Comparison of ENCODE assay signal across 23 cellular contexts in the genomic region with DNA sequence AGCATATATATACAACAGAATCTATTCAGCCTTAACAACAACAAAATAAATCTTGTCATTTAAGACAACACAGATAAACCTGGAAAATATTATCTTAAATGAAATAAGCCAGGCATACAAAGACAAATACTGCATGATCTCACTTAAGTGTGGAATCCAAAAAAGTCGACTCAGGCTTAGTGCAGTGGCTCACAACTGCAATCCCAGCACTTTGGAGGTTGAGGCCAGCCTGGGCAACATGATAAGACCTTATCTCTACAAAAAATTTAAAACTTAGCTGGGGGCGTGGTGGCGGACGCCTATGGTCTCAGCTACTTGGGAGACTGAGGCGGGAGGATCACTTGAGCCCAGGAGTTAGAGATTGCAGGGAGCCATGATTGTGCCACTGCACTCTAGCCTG.
DNase-seq lines count a peak whose midpoint lies in the region; ATAC-seq, FAIRE-seq and TF ChIP-seq lines count a peak whose summit lies in the region.
"Had no signal": no experiment of that assay in that cellular context is flagged by ENCODE, and none has a peak within 500 bp of the region (broad histone marks: within the 10 kb centered on the region; RNA-seq: fewer than 3 reads in every experiment).

No MANE protein-coding gene starts in this region.

- H3K27me3 ChIP-seq in trophoblast cell (ENCODE audit: insufficient read depth, low read length), result no peaks in the 10 kb centered on the region
- no peaks in the 10 kb centered on the region for H3K27me3 ChIP-seq in CD8-positive, alpha-beta T cell (ENCODE audit: insufficient read depth, low read length)
- H3K27me3 ChIP-seq: BLaER1 treated with 17β-estradiol and CSF1 and Interleukin-3, amounts not matched to agents 10 nM and 100 nM had no signal

- no peak for TF ChIP-seq POLR2A in erythroblast (IDR thresholded peaks at IDR 0.05; ENCODE audit: low read length)

- CTCF ChIA-PET in CD8-positive, alpha-beta T cell (lab: Charles Lee), result no interaction called here

- no peak for TF ChIP-seq CTCF in CD8-positive, alpha-beta T cell (IDR thresholded peaks at IDR 0.05)

- no peak overlapping the region for H2AFZ ChIP-seq in trophoblast cell (ENCODE audit: insufficient read depth, low read length, poor library complexity)

- peaks cover 4 to 7% of the 10 kb centered on the region in 2 experiments for H3K36me3 ChIP-seq in trophoblast cell (ENCODE audit: control insufficient read depth in 1 of 2, insufficient read depth in 2 of 2, low read length in 2 of 2)
- H3K36me3 ChIP-seq in CD8-positive, alpha-beta T cell (ENCODE audit: insufficient read depth, low read length), result peaks cover 17% of the 10 kb centered on the region

- H3K4me2 ChIP-seq in trophoblast cell (ENCODE audit: low read length), result no peak overlapping the region
- H3K4me2 ChIP-seq: BLaER1 treated with 17β-estradiol and CSF1 and Interleukin-3, amounts not matched to agents 10 nM and 100 nM had no signal

- WGBS in trophoblast cell (ENCODE audit: extremely low coverage, insufficient coverage, insufficient read length), result no CpG with 5 or more reads among the region's 5 CpGs

- no peaks in the 10 kb centered on the region for H3K79me2 ChIP-seq in trophoblast cell (ENCODE audit: control insufficient read depth, insufficient read depth, low read length, poor library complexity)

- peaks cover 7% of the 10 kb centered on the region for H3K36me3 Mint-ChIP-seq in activated naive CD8-positive, alpha-beta T cell treated with anti-CD3 and anti-CD28 coated beads for 36 hours
- peaks cover 83% of the 10 kb centered on the region for H3K36me3 Mint-ChIP-seq in CD8-positive, alpha-beta T cell

- no peaks in the 10 kb centered on the region for H3K9me3 Mint-ChIP-seq in stimulated activated naive CD8-positive, alpha-beta T cell treated with anti-CD3 and anti-CD28 coated beads, Interleukin-15, amount 100 ng/mL, for 72 hours
- H3K9me3 Mint-ChIP-seq in activated naive CD8-positive, alpha-beta T cell treated with anti-CD3 and anti-CD28 coated beads for 36 hours, result no peaks in the 10 kb centered on the region
- H3K9me3 Mint-ChIP-seq in CD8-positive, alpha-beta T cell, result no peaks in the 10 kb centered on the region
- H3K9me3 Mint-ChIP-seq: CD8-positive, alpha-beta memory T cell; HFFc6 had no signal

- H3K18ac ChIP-seq in trophoblast cell (ENCODE audit: low read length), result no peak overlapping the region

- no peak for ATAC-seq in stimulated activated naive CD8-positive, alpha-beta T cell treated with anti-CD3 and anti-CD28 coated beads, Interleukin-15, amount 100 ng/mL, for 72 hours
- ATAC-seq in stimulated activated naive CD8-positive, alpha-beta T cell treated with anti-CD3 and anti-CD28 coated beads, Interleukin-15, Interleukin-2, amounts not matched to agents 100 U/mL and 50 U/mL, for 24 hours, result no peak
- no peak for ATAC-seq in CD8-positive, alpha-beta T cell
- no peak for ATAC-seq in GM18498 (IDR thresholded peaks at IDR 0.05; ENCODE audit: unreplicated experiment)
- ATAC-seq: GM12878, HCT116 had no signal

- H2BK120ac ChIP-seq in trophoblast cell (ENCODE audit: insufficient read depth, low read length, poor library complexity), result no peak overlapping the region

- FAIRE-seq in GM19239 (lab: Jason Lieb, UNC), result no peak

- H3K4me1 Mint-ChIP-seq in stimulated activated naive CD8-positive, alpha-beta T cell treated with anti-CD3 and anti-CD28 coated beads, Interleukin-15, amount 100 ng/mL, for 72 hours, result no peaks in the 10 kb centered on the region
- no peaks in the 10 kb centered on the region for H3K4me1 Mint-ChIP-seq in activated naive CD8-positive, alpha-beta T cell treated with anti-CD3 and anti-CD28 coated beads for 36 hours
- no peaks in the 10 kb centered on the region for H3K4me1 Mint-ChIP-seq in CD8-positive, alpha-beta T cell (ENCODE audit: low read depth)
- H3K4me1 Mint-ChIP-seq: B cell; CD8-positive, alpha-beta memory T cell had no signal

- POLR2A ChIA-PET in CD8-positive, alpha-beta T cell (lab: Charles Lee), result no interaction called here

- H2AK5ac ChIP-seq in trophoblast cell (ENCODE audit: low read length), result no peak overlapping the region

- H2BK5ac ChIP-seq in trophoblast cell (ENCODE audit: low read depth, low read length, poor library complexity), result no peak overlapping the region

- H4K12ac ChIP-seq in trophoblast cell (ENCODE audit: low read depth, low read length), result no peak overlapping the region

- H3K4me3 ChIP-seq in trophoblast cell (ENCODE audit: low read depth, low read length), result no peak overlapping the region
- no peak overlapping the region for H3K4me3 ChIP-seq in CD8-positive, alpha-beta T cell (ENCODE audit: low read depth, low read length)
- H3K4me3 ChIP-seq: BLaER1 treated with 17β-estradiol and CSF1 and Interleukin-3, amounts not matched to agents 10 nM and 100 nM; GM12878 had no signal

- H3K9ac ChIP-seq in trophoblast cell (ENCODE audit: low read length), result no peak overlapping the region
- H3K9ac ChIP-seq: BLaER1 treated with 17β-estradiol and CSF1 and Interleukin-3, amounts not matched to agents 10 nM and 100 nM had no signal

- H3K14ac ChIP-seq in trophoblast cell (ENCODE audit: low read length), result no peak overlapping the region

- H3K4me3 Mint-ChIP-seq in stimulated activated naive CD8-positive, alpha-beta T cell treated with anti-CD3 and anti-CD28 coated beads, Interleukin-15, amount 100 ng/mL, for 72 hours, result no peak overlapping the region
- H3K4me3 Mint-ChIP-seq in activated naive CD8-positive, alpha-beta T cell treated with anti-CD3 and anti-CD28 coated beads for 36 hours, result no peak overlapping the region
- H3K4me3 Mint-ChIP-seq in CD8-positive, alpha-beta T cell, result no peak overlapping the region
- H3K4me3 Mint-ChIP-seq: B cell, HFFc6 had no signal

- H3K79me1 ChIP-seq in trophoblast cell (ENCODE audit: low read length), result no peaks in the 10 kb centered on the region

- no peak overlapping the region for H4K91ac ChIP-seq in trophoblast cell (ENCODE audit: low read depth, low read length)

- intact Hi-C loops in CD8-positive, alpha-beta T cell (cut with DNase I, micrococcal nuclease), result no loop called here

- no peak overlapping the region for H3K27ac ChIP-seq in trophoblast cell (ENCODE audit: low read depth, low read length)
- no peak overlapping the region for H3K27ac ChIP-seq in CD8-positive, alpha-beta T cell (ENCODE audit: low read depth, low read length)
- H3K27ac ChIP-seq: BLaER1 treated with 17β-estradiol and CSF1 and Interleukin-3, amounts not matched to agents 10 nM and 100 nM; HL-60 had no signal

- H4K8ac ChIP-seq in trophoblast cell (ENCODE audit: low read depth, low read length), result no peak overlapping the region

- H3K9me3 ChIP-seq in trophoblast cell (ENCODE audit: insufficient read depth, low read depth, low read length), result no peaks in the 10 kb centered on the region
- H3K9me3 ChIP-seq in CD8-positive, alpha-beta T cell (ENCODE audit: low read length), result no peaks in the 10 kb centered on the region
- H3K9me3 ChIP-seq: BLaER1 treated with 17β-estradiol and CSF1 and Interleukin-3, amounts not matched to agents 10 nM and 100 nM had no signal

- H3K27me3 Mint-ChIP-seq in stimulated activated naive CD8-positive, alpha-beta T cell treated with anti-CD3 and anti-CD28 coated beads, Interleukin-15, amount 100 ng/mL, for 72 hours, result no peaks in the 10 kb centered on the region
- no peaks in the 10 kb centered on the region for H3K27me3 Mint-ChIP-seq in activated naive CD8-positive, alpha-beta T cell treated with anti-CD3 and anti-CD28 coated beads for 36 hours
- no peaks in the 10 kb centered on the region for H3K27me3 Mint-ChIP-seq in CD8-positive, alpha-beta T cell (ENCODE audit: low read depth)
- H3K27me3 Mint-ChIP-seq: B cell; CD8-positive, alpha-beta memory T cell had no signal

- peak overlapping the region; percentile 2 to 9 for H3K27ac Mint-ChIP-seq in stimulated activated naive CD8-positive, alpha-beta T cell treated with anti-CD3 and anti-CD28 coated beads, Interleukin-15, amount 100 ng/mL, for 72 hours
- peak overlapping the region; percentile 4 for H3K27ac Mint-ChIP-seq in activated naive CD8-positive, alpha-beta T cell treated with anti-CD3 and anti-CD28 coated beads for 36 hours
- H3K27ac Mint-ChIP-seq in CD8-positive, alpha-beta T cell, result no peak overlapping the region
- H3K27ac Mint-ChIP-seq: B cell, HFFc6 had no signal

- DNase-seq in stimulated activated naive CD8-positive, alpha-beta T cell treated with anti-CD3 and anti-CD28 coated beads, Interleukin-15, amount 100 ng/mL, for 72 hours, result no peak
- no peak for DNase-seq in stimulated activated naive CD8-positive, alpha-beta T cell treated with anti-CD3 and anti-CD28 coated beads, Interleukin-15, Interleukin-2, amounts not matched to agents 100 U/mL and 50 U/mL, for 24 hours
- no peak for DNase-seq in activated naive CD8-positive, alpha-beta T cell treated with anti-CD3 and anti-CD28 coated beads for 36 hours
- peak; percentile 67 to 80 for DNase-seq in erythroblast (lab: John Stamatoyannopoulos, UW)
- peak; percentile 31 to 84 for DNase-seq in trophoblast cell
- DNase-seq in GM19239 (ENCODE audit: insufficient read length, low spot score), result no peak
- no peak for DNase-seq in CD8-positive, alpha-beta T cell
- DNase-seq: CD8-positive, alpha-beta memory T cell; COR-L47; DMS 273 treated with DMSO at 0.1 percent for 48 hours; DMS53; DND-41; EL; GOT3; H7; HFFc6; IMR-90 had no signal

- no peaks in the 10 kb centered on the region for H3K4me1 ChIP-seq in trophoblast cell (ENCODE audit: control insufficient read depth in 1 of 2, insufficient read depth in 2 of 2, low read length in 2 of 2)
- H3K4me1 ChIP-seq in CD8-positive, alpha-beta T cell (ENCODE audit: insufficient read depth, low read length), result no peaks in the 10 kb centered on the region
- H3K4me1 ChIP-seq: BLaER1 treated with 17β-estradiol and CSF1 and Interleukin-3, amounts not matched to agents 10 nM and 100 nM had no signal

- no peak overlapping the region for H3K23ac ChIP-seq in trophoblast cell (ENCODE audit: low read length)

- no peak overlapping the region for H3K4ac ChIP-seq in trophoblast cell (ENCODE audit: low read depth, low read length)

- no peak overlapping the region for H2BK12ac ChIP-seq in trophoblast cell (ENCODE audit: low read length)

Comparison
In these comparisons a context has a peak if more than half of its experiments do, and no peak if none do; other contexts are left out.
1. DNase-seq: peak in erythroblast (2 of 2) and trophoblast cell (2 of 2); none in stimulated activated naive CD8-positive, alpha-beta T cell treated with anti-CD3 and anti-CD28 coated beads, Interleukin-15, amount 100 ng/mL, for 72 hours (0 of 2), stimulated activated naive CD8-positive, alpha-beta T cell treated with anti-CD3 and anti-CD28 coated beads, Interleukin-15, Interleukin-2, amounts not matched to agents 100 U/mL and 50 U/mL, for 24 hours (single experiment), activated naive CD8-positive, alpha-beta T cell treated with anti-CD3 and anti-CD28 coated beads for 36 hours (single experiment), GM19239 (single experiment) and CD8-positive, alpha-beta T cell (0 of 7).